ENCODE assay signal across 1 cellular context in the genomic region with DNA sequence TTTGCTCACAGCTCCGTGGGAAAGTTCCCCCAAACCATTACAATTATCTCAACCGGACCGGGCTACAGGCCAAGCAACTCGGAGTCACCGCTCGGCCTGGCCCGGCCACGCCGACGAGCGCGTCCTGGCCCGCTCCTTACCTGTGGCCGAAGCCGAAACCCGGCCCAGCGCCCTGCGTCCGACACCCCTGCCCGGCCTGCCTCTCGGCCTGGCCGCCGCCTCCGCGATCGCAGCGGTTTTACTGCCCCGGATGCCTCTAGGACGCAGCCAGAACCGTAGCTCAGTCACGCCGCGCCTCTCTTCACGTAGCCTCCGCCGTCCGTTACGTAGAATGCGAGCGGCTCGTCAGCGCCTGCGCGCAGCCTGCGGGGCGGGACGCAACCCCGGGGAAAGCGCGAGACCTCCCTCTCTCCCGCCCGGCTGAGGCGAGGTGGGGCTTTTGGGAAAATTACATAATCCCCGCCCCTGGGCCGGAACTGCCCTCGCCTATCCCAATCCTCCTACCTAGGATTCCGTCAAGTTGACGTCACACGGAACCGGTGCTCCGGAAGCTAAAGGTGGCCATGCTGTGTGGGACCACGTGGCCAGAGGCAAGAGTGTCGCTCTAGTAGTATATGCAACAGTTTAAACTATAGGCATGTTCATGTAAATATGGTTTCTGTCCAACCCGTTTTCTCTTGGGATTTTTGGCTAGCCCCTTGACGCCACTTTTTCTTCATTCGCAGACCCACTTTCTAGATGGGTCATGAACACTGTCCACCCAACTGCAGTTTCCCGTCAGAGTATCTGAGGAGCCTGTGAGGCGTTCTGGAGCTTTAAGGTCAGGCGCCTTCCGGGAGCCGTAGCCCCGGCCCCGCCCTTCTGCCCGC.
TF ChIP-seq lines count a peak whose summit lies in the region.

A gene with protein sequence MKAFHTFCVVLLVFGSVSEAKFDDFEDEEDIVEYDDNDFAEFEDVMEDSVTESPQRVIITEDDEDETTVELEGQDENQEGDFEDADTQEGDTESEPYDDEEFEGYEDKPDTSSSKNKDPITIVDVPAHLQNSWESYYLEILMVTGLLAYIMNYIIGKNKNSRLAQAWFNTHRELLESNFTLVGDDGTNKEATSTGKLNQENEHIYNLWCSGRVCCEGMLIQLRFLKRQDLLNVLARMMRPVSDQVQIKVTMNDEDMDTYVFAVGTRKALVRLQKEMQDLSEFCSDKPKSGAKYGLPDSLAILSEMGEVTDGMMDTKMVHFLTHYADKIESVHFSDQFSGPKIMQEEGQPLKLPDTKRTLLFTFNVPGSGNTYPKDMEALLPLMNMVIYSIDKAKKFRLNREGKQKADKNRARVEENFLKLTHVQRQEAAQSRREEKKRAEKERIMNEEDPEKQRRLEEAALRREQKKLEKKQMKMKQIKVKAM (minus strand): TSS at position 326 of the 869 bp plus-strand sequence. CDS start 7,422 bp downstream, outside the sequence.

TF ChIP-seq in HepG2, 621 proteins besides CTCF, POLR2A, EP300 and RAD21 (continued from another document and continues in another):
- TF ChIP-seq ZNF646 (CRISPR knock-in tag; IDR thresholded peaks at IDR 0.05) (no peak), ATF7-NPFF (CRISPR knock-in tag; IDR thresholded peaks at IDR 0.05; ENCODE audit: low read depth) (peak; percentile 95), HOXD1 (CRISPR knock-in tag; IDR thresholded peaks at IDR 0.05) (peak; percentile 74), ZNF180 (CRISPR knock-in tag; IDR thresholded peaks at IDR 0.05; ENCODE audit: borderline replicate concordance, low read depth) (no peak), HOXA5 (CRISPR knock-in tag; IDR thresholded peaks at IDR 0.05) (peak; percentile 91), NFIB (CRISPR knock-in tag; IDR thresholded peaks at IDR 0.05; ENCODE audit: borderline replicate concordance) (no peak), KLF13 (CRISPR knock-in tag; IDR thresholded peaks at IDR 0.05) (peak; percentile 87; the same call in 1 of the 2 replicates), GATAD2A (CRISPR knock-in tag; IDR thresholded peaks at IDR 0.05) (peak; percentile 89), NAIF1 (CRISPR knock-in tag; IDR thresholded peaks at IDR 0.05; ENCODE audit: borderline replicate concordance) (peak; percentile 100), ZNF510 (CRISPR knock-in tag; IDR thresholded peaks at IDR 0.05; ENCODE audit: low read depth) (peak; percentile 91), ZNF24 (IDR thresholded peaks at IDR 0.05) (peak; percentile 48; the same call in 1 of the 2 replicates), ZNF33B (CRISPR knock-in tag; IDR thresholded peaks at IDR 0.05) (peak; percentile 81; the same call in 1 of the 2 replicates), SRSF9 (IDR thresholded peaks at IDR 0.05; ENCODE audit: borderline replicate concordance, insufficient read depth, low read depth, low read length, poor library complexity, severe bottlenecking) (no peak), TCF7 (IDR thresholded peaks at IDR 0.05; ENCODE audit: low read depth) (no peak), SMARCE1 (IDR thresholded peaks at IDR 0.05; ENCODE audit: borderline replicate concordance) (no peak), MEF2D (CRISPR knock-in tag; IDR thresholded peaks at IDR 0.05) (peak; percentile 90), SP2 (CRISPR knock-in tag; IDR thresholded peaks at IDR 0.05) (peak; percentile 70), NFYC (CRISPR knock-in tag; IDR thresholded peaks at IDR 0.05) (peak; percentile 76), HMG20B (CRISPR knock-in tag; conservative IDR thresholded peaks at IDR 0.05) (0 out of 2 replicates have a peak, but pooled peaks have one; percentile 6), CC2D1A (CRISPR knock-in tag; IDR thresholded peaks at IDR 0.05) (peak; percentile 83; the same call in 1 of the 2 replicates), ZNF160 (CRISPR knock-in tag; IDR thresholded peaks at IDR 0.05) (peak; percentile 75; the same call in 1 of the 2 replicates), PRPF4 (IDR thresholded peaks at IDR 0.05; ENCODE audit: low read depth, low read length, poor library complexity, severe bottlenecking) (no peak), FOXC1 (CRISPR knock-in tag; IDR thresholded peaks at IDR 0.05; ENCODE audit: borderline replicate concordance) (peak; percentile 87; the same call in 1 of the 2 replicates)
- TF ChIP-seq, protein P1, sequence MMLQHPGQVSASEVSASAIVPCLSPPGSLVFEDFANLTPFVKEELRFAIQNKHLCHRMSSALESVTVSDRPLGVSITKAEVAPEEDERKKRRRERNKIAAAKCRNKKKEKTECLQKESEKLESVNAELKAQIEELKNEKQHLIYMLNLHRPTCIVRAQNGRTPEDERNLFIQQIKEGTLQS (CRISPR knock-in tag; IDR thresholded peaks at IDR 0.05) = peak; percentile 71
- TF ChIP-seq, protein P2, sequence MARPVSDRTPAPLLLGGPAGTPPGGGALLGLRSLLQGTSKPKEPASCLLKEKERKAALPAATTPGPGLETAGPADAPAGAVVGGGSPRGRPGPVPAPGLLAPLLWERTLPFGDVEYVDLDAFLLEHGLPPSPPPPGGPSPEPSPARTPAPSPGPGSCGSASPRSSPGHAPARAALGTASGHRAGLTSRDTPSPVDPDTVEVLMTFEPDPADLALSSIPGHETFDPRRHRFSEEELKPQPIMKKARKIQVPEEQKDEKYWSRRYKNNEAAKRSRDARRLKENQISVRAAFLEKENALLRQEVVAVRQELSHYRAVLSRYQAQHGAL (CRISPR knock-in tag; IDR thresholded peaks at IDR 0.05; ENCODE audit: not compliant biosample characterization) = no peak
- TF ChIP-seq, protein P3, sequence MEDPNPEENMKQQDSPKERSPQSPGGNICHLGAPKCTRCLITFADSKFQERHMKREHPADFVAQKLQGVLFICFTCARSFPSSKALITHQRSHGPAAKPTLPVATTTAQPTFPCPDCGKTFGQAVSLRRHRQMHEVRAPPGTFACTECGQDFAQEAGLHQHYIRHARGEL (CRISPR knock-in tag; IDR thresholded peaks at IDR 0.05) = 0 out of 2 replicates have a peak, but pooled peaks have one; percentile 51
- TF ChIP-seq, protein P4, sequence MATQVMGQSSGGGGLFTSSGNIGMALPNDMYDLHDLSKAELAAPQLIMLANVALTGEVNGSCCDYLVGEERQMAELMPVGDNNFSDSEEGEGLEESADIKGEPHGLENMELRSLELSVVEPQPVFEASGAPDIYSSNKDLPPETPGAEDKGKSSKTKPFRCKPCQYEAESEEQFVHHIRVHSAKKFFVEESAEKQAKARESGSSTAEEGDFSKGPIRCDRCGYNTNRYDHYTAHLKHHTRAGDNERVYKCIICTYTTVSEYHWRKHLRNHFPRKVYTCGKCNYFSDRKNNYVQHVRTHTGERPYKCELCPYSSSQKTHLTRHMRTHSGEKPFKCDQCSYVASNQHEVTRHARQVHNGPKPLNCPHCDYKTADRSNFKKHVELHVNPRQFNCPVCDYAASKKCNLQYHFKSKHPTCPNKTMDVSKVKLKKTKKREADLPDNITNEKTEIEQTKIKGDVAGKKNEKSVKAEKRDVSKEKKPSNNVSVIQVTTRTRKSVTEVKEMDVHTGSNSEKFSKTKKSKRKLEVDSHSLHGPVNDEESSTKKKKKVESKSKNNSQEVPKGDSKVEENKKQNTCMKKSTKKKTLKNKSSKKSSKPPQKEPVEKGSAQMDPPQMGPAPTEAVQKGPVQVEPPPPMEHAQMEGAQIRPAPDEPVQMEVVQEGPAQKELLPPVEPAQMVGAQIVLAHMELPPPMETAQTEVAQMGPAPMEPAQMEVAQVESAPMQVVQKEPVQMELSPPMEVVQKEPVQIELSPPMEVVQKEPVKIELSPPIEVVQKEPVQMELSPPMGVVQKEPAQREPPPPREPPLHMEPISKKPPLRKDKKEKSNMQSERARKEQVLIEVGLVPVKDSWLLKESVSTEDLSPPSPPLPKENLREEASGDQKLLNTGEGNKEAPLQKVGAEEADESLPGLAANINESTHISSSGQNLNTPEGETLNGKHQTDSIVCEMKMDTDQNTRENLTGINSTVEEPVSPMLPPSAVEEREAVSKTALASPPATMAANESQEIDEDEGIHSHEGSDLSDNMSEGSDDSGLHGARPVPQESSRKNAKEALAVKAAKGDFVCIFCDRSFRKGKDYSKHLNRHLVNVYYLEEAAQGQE (IDR thresholded peaks at IDR 0.05; ENCODE audit: borderline replicate concordance in 1 of 2, low read depth in 1 of 2, low read length in 2 of 2) = peak in 1 of 2 experiments; percentile 62; a peak in 1 of 4 replicates
- TF ChIP-seq, protein P5, sequence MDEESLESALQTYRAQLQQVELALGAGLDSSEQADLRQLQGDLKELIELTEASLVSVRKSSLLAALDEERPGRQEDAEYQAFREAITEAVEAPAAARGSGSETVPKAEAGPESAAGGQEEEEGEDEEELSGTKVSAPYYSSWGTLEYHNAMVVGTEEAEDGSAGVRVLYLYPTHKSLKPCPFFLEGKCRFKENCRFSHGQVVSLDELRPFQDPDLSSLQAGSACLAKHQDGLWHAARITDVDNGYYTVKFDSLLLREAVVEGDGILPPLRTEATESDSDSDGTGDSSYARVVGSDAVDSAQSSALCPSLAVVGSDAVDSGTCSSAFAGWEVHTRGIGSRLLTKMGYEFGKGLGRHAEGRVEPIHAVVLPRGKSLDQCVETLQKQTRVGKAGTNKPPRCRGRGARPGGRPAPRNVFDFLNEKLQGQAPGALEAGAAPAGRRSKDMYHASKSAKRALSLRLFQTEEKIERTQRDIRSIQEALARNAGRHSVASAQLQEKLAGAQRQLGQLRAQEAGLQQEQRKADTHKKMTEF (CRISPR knock-in tag; IDR thresholded peaks at IDR 0.05) = peak; percentile 99
- TF ChIP-seq, protein P6, sequence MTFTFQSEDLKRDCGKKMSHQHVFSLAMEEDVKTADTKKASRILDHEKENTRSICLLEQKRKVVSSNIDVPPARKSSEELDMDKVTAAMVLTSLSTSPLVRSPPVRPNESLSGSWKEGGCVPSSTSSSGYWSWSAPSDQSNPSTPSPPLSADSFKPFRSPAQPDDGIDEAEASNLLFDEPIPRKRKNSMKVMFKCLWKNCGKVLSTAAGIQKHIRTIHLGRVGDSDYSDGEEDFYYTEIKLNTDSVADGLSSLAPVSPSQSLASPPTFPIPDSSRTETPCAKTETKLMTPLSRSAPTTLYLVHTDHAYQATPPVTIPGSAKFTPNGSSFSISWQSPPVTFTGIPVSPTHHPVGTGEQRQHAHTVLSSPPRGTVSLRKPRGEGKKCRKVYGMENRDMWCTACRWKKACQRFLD (CRISPR knock-in tag; IDR thresholded peaks at IDR 0.05; ENCODE audit: borderline replicate concordance) = peak; percentile 92
- TF ChIP-seq, protein P7, sequence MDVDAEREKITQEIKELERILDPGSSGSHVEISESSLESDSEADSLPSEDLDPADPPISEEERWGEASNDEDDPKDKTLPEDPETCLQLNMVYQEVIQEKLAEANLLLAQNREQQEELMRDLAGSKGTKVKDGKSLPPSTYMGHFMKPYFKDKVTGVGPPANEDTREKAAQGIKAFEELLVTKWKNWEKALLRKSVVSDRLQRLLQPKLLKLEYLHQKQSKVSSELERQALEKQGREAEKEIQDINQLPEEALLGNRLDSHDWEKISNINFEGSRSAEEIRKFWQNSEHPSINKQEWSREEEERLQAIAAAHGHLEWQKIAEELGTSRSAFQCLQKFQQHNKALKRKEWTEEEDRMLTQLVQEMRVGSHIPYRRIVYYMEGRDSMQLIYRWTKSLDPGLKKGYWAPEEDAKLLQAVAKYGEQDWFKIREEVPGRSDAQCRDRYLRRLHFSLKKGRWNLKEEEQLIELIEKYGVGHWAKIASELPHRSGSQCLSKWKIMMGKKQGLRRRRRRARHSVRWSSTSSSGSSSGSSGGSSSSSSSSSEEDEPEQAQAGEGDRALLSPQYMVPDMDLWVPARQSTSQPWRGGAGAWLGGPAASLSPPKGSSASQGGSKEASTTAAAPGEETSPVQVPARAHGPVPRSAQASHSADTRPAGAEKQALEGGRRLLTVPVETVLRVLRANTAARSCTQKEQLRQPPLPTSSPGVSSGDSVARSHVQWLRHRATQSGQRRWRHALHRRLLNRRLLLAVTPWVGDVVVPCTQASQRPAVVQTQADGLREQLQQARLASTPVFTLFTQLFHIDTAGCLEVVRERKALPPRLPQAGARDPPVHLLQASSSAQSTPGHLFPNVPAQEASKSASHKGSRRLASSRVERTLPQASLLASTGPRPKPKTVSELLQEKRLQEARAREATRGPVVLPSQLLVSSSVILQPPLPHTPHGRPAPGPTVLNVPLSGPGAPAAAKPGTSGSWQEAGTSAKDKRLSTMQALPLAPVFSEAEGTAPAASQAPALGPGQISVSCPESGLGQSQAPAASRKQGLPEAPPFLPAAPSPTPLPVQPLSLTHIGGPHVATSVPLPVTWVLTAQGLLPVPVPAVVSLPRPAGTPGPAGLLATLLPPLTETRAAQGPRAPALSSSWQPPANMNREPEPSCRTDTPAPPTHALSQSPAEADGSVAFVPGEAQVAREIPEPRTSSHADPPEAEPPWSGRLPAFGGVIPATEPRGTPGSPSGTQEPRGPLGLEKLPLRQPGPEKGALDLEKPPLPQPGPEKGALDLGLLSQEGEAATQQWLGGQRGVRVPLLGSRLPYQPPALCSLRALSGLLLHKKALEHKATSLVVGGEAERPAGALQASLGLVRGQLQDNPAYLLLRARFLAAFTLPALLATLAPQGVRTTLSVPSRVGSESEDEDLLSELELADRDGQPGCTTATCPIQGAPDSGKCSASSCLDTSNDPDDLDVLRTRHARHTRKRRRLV (CRISPR knock-in tag; IDR thresholded peaks at IDR 0.05) = peak; percentile 91; the same call in 1 of the 2 replicates
